ENCODE assay signal across 8 cellular contexts in the genomic region with DNA sequence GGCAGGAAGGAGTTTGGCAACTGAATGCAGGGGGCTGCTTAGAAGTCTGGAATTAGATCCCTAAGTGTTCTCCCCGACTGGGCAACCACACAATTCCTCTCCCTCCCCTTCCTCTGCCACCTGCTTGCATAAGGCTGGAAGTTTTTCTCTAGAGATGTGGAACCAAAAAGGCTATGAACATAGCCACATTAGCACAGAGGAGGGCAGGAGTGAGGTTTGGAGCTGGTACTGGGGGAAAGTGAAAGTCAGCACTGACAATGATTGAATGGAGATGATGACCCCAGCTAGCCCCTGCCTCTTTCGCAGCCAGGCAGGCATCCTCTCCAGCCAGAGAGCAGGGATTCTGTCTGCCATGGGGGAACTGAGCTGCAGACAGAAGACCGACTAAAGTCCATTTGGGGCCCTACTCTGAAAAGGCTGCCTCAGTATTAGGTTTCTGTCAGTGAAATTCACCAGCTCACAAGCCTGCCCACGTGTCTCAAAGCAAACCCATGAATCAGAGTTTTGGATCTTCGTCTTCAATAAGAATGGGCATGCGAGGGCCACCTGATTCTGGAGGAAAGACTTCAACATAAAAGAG.
A peak's percentile ranks its signal among the peaks of the same experiment; 100 is the strongest.
DNase-seq lines count a peak whose midpoint lies in the region; ATAC-seq and TF ChIP-seq lines count a peak whose summit lies in the region.

No MANE protein-coding gene starts in this region.

- H3K4me3 Mint-ChIP-seq in mesothelial cell of epicardium, result no peak overlapping the region

- no peak overlapping the region for H3K27ac Mint-ChIP-seq in mesothelial cell of epicardium

- no peak overlapping the region for H2AFZ ChIP-seq in mesenchymal stem cell (ENCODE audit: low read depth, low read length)

- no peaks in the 10 kb centered on the region for H4K20me1 ChIP-seq in BLaER1 treated with 17β-estradiol and CSF1 and Interleukin-3, amounts not matched to agents 10 nM and 100 nM

- H3K14ac ChIP-seq in mesenchymal stem cell (ENCODE audit: low read length in 2 of 2), result no peak overlapping the region

- WGBS in mesenchymal stem cell, result 78% methylated on average over 5 of the region's 6 CpGs

- H3K4me1 Mint-ChIP-seq in mesothelial cell of epicardium, result peaks cover 26% of the 10 kb centered on the region

- H3K36me3 Mint-ChIP-seq in mesothelial cell of epicardium, result peaks cover 4% of the 10 kb centered on the region

- no peak overlapping the region for H3K4ac ChIP-seq in mesenchymal stem cell (ENCODE audit: low read depth in 1 of 2, low read length in 2 of 2)

- no peaks in the 10 kb centered on the region; a peak in 1 of 22 replicates for H3K36me3 ChIP-seq in BLaER1 treated with 17β-estradiol and CSF1 and Interleukin-3, amounts not matched to agents 10 nM and 100 nM
- no peaks in the 10 kb centered on the region for H3K36me3 ChIP-seq in adipocyte (ENCODE audit: control insufficient read depth, insufficient read depth, low read length, severe bottlenecking)
- no peaks in the 10 kb centered on the region for H3K36me3 ChIP-seq in mesenchymal stem cell (ENCODE audit: control insufficient read depth in 1 of 2, insufficient read depth in 2 of 2, low read depth in 1 of 2, low read length in 2 of 2)

- H3K9ac ChIP-seq in BLaER1 treated with 17β-estradiol and CSF1 and Interleukin-3, amounts not matched to agents 10 nM and 100 nM, result 0 out of 22 replicates have a peak overlapping the region, but pooled peaks of 1 of the 11 experiments have one; percentile 3
- H3K9ac ChIP-seq in adipocyte (ENCODE audit: low read length), result no peak overlapping the region
- no peak overlapping the region for H3K9ac ChIP-seq in mesenchymal stem cell (ENCODE audit: low read length)

- H3K23ac ChIP-seq in mesenchymal stem cell (ENCODE audit: low read length in 2 of 2), result no peak overlapping the region

- H3K27me3 Mint-ChIP-seq in mesothelial cell of epicardium (ENCODE audit: low read depth), result no peaks in the 10 kb centered on the region

- peaks cover 12 to 17% (median 13%) of the 10 kb centered on the region in 11 experiments for H3K9me3 ChIP-seq in BLaER1 treated with 17β-estradiol and CSF1 and Interleukin-3, amounts not matched to agents 10 nM and 100 nM (replicated peaks in 1 of 11)
- H3K9me3 ChIP-seq in adipocyte (ENCODE audit: control insufficient read depth, low read length), result peaks cover 13% of the 10 kb centered on the region
- H3K9me3 ChIP-seq in mesenchymal stem cell (ENCODE audit: control insufficient read depth, low read length), result peaks cover 9% of the 10 kb centered on the region

- H4K91ac ChIP-seq in mesenchymal stem cell (ENCODE audit: low read length), result no peak overlapping the region

- H3K9me3 Mint-ChIP-seq in mesothelial cell of epicardium, result peaks cover 12% of the 10 kb centered on the region

- no peak overlapping the region for H3K18ac ChIP-seq in mesenchymal stem cell (ENCODE audit: low read depth in 1 of 2, low read length in 2 of 2)

- peak overlapping the region; percentile 66 for H4K8ac ChIP-seq in mesenchymal stem cell (ENCODE audit: low read length)

- H3K4me1 ChIP-seq in BLaER1 treated with 17β-estradiol and CSF1 and Interleukin-3, amounts not matched to agents 10 nM and 100 nM, result peaks cover 16 to 20% (median 18%) of the 10 kb centered on the region in 10 experiments
- H3K4me1 ChIP-seq in adipocyte (ENCODE audit: control insufficient read depth, insufficient read depth, low read length) (no peaks in the 10 kb centered on the region), mesenchymal stem cell (ENCODE audit: control insufficient read depth, insufficient read depth, low read depth, low read length) (peaks cover 3% of the 10 kb centered on the region)

- no peak overlapping the region for H3K27ac ChIP-seq in BLaER1 treated with 17β-estradiol and CSF1 and Interleukin-3, amounts not matched to agents 10 nM and 100 nM
- no peak overlapping the region for H3K27ac ChIP-seq in mesenchymal stem cell (ENCODE audit: low read length, poor library complexity, severe bottlenecking)

- no peaks in the 10 kb centered on the region for H3K79me1 ChIP-seq in mesenchymal stem cell (replicated peaks; ENCODE audit: low read length, poor library complexity, severe bottlenecking)

- H2BK12ac ChIP-seq in mesenchymal stem cell (ENCODE audit: low read length in 2 of 2), result peak overlapping the region in 1 of 2 experiments; percentile 15

- H3K4me2 ChIP-seq in BLaER1 treated with 17β-estradiol and CSF1 and Interleukin-3, amounts not matched to agents 10 nM and 100 nM, result peak overlapping the region; percentile 37 to 80 (median 55)
- H3K4me2 ChIP-seq in mesenchymal stem cell (ENCODE audit: low read length, poor library complexity, severe bottlenecking), result no peak overlapping the region

- DNase-seq in HT-29 (ENCODE audit: low spot score), result peak; percentile 41
- peak; percentile 39 for DNase-seq in adipocyte (ENCODE audit: low read depth)
- peak; percentile 32 for DNase-seq in mesenchymal stem cell
- DNase-seq in mesothelial cell of epicardium (ENCODE audit: low spot score in 2 of 2, unreplicated experiment in 2 of 2), result no peak
- no peak for DNase-seq in activated gamma-delta T cell treated with Interleukin-2 at 50 U/mL for 16 hours

- ATAC-seq in HG02642 (IDR thresholded peaks at IDR 0.05; ENCODE audit: poor library complexity, unreplicated experiment) (no peak), GM19452 (IDR thresholded peaks at IDR 0.05; ENCODE audit: unreplicated experiment) (no peak)

- no peak overlapping the region for H2BK15ac ChIP-seq in mesenchymal stem cell (ENCODE audit: low read depth, poor library complexity, severe bottlenecking)

- no peak overlapping the region for H2BK120ac ChIP-seq in mesenchymal stem cell (ENCODE audit: low read depth, low read length)

- H2BK5ac ChIP-seq in mesenchymal stem cell (ENCODE audit: low read depth, low read length, poor library complexity, severe bottlenecking), result no peak overlapping the region

- no peaks in the 10 kb centered on the region for H3K27me3 ChIP-seq in BLaER1 treated with 17β-estradiol and CSF1 and Interleukin-3, amounts not matched to agents 10 nM and 100 nM
- peaks cover 9% of the 10 kb centered on the region for H3K27me3 ChIP-seq in adipocyte (replicated peaks; ENCODE audit: control insufficient read depth, insufficient read depth, low read length)
- H3K27me3 ChIP-seq in mesenchymal stem cell (ENCODE audit: control insufficient read depth in 1 of 2, insufficient read depth in 1 of 2, low read length in 2 of 2), result no peaks in the 10 kb centered on the region

- no peak overlapping the region for H2AK5ac ChIP-seq in mesenchymal stem cell (ENCODE audit: low read length, severe bottlenecking)

- no peak overlapping the region for H3K4me3 ChIP-seq in BLaER1 treated with 17β-estradiol and CSF1 and Interleukin-3, amounts not matched to agents 10 nM and 100 nM
- H3K4me3 ChIP-seq in adipocyte (ENCODE audit: low read length) (no peak overlapping the region), mesenchymal stem cell (ENCODE audit: insufficient read depth in 1 of 2, low read depth in 1 of 2, low read length in 2 of 2) (no peak overlapping the region)

- no peak for TF ChIP-seq CTCF in mesothelial cell of epicardium (IDR thresholded peaks at IDR 0.05; ENCODE audit: unreplicated experiment)

Comparison
In these comparisons a context has a peak if more than half of its experiments do, and no peak if none do; other contexts are left out.
1. DNase-seq: peak in HT-29 (single experiment), adipocyte (single experiment) and mesenchymal stem cell (single experiment); none in mesothelial cell of epicardium (0 of 2) and activated gamma-delta T cell treated with Interleukin-2 at 50 U/mL for 16 hours (single experiment).